ENCODE assay signal across 1 cellular context in genomic region chr16:51416921-51417320, GRCh38.
TF ChIP-seq lines count a peak whose summit lies in the region.

No MANE protein-coding gene starts in this region.

TF ChIP-seq in IMR-90, 13 proteins besides CTCF, POLR2A, EP300 and RAD21 (continued from another document):
- TF ChIP-seq ELK1 (IDR thresholded peaks at IDR 0.05; ENCODE audit: borderline replicate concordance, low read depth, low read length) (no peak), CHD1 (IDR thresholded peaks at IDR 0.05; ENCODE audit: low read depth, low read length) (no peak), MAZ (IDR thresholded peaks at IDR 0.05; ENCODE audit: borderline replicate concordance, low read depth, low read length) (no peak)
TF ChIP-seq in IMR-90: peak in this region for 0.
